19 cellular contexts compared by ENCODE assay signal in genomic region chr16:27444015-27444414, GRCh38. TPM values are rescaled to one million over a fixed set of nuclear protein-coding genes. Genes with fewer than 3 reads are reported as not detected.
DNase-seq lines count a peak whose midpoint lies in the region; ATAC-seq, FAIRE-seq and TF ChIP-seq lines count a peak whose summit lies in the region.
"Had no signal": no experiment of that assay in that cellular context is flagged by ENCODE, and none has a peak within 500 bp of the region (broad histone marks: within the 10 kb centered on the region; RNA-seq: fewer than 3 reads in every experiment).

No MANE protein-coding gene starts in this region.

- TF ChIP-seq CTCF in astrocyte (IDR thresholded peaks at IDR 0.05; ENCODE audit: insufficient read depth, low read depth, low read length) (no peak), foreskin keratinocyte (conservative IDR thresholded peaks at IDR 0.05) (no peak), tibial nerve (IDR thresholded peaks at IDR 0.05) (no peak)

- H3K4me3 ChIP-seq in astrocyte (ENCODE audit: insufficient read depth, low read depth, low read length) = no peak overlapping the region
- no peak overlapping the region for H3K4me3 ChIP-seq in tibial nerve
- H3K4me3 ChIP-seq: vagina had no signal

- FAIRE-seq in astrocyte (lab: Jason Lieb, UNC) = no peak

- H3K36me3 Mint-ChIP-seq in astrocyte (ENCODE audit: low read depth, unreplicated experiment) = peaks cover 14% of the 10 kb centered on the region
- H3K36me3 Mint-ChIP-seq: mesothelial cell of epicardium had no signal

- no peak for TF ChIP-seq POLR2A in tibial nerve (IDR thresholded peaks at IDR 0.05)

- H3K9ac ChIP-seq in astrocyte (ENCODE audit: low read length) = no peak overlapping the region

- H3K27me3 ChIP-seq in astrocyte (ENCODE audit: insufficient read depth, low read length) (no peaks in the 10 kb centered on the region), foreskin keratinocyte (no peaks in the 10 kb centered on the region), tibial nerve (peaks cover 0 to 17% of the 10 kb centered on the region in 2 donors)
- H3K27me3 ChIP-seq: BE2C, vagina had no signal

- H4K20me1 ChIP-seq in astrocyte (ENCODE audit: insufficient read depth, low read length) = no peaks in the 10 kb centered on the region

- CTCF ChIA-PET in HEK293T (lab: Yijun Ruan, JAX) = no interaction called here

- H3K79me2 ChIP-seq in astrocyte (ENCODE audit: insufficient read depth, low read length) = no peaks in the 10 kb centered on the region

- H3K27ac ChIP-seq in astrocyte (ENCODE audit: low read depth, low read length) = no peak overlapping the region
- no peak overlapping the region for H3K27ac ChIP-seq in foreskin keratinocyte
- no peak overlapping the region for H3K27ac ChIP-seq in tibial nerve
- H3K27ac ChIP-seq: vagina had no signal

- peaks cover 68% of the 10 kb centered on the region for H3K4me1 Mint-ChIP-seq in stimulated activated naive CD8-positive, alpha-beta T cell treated with anti-CD3 and anti-CD28 coated beads, Interleukin-15, amount 100 ng/mL, for 72 hours
- no peaks in the 10 kb centered on the region for H3K4me1 Mint-ChIP-seq in astrocyte (ENCODE audit: low read depth, unreplicated experiment)
- H3K4me1 Mint-ChIP-seq: mesothelial cell of epicardium had no signal

- H3K4me2 ChIP-seq in astrocyte (ENCODE audit: low read length) = no peak overlapping the region

- H3K9me3 Mint-ChIP-seq in stimulated activated naive CD8-positive, alpha-beta T cell treated with anti-CD3 and anti-CD28 coated beads, Interleukin-15, amount 100 ng/mL, for 72 hours = peaks cover 3 to 5% of the 10 kb centered on the region in 2 donors
- H3K9me3 Mint-ChIP-seq in astrocyte (ENCODE audit: unreplicated experiment) = peaks cover 17% of the 10 kb centered on the region
- H3K9me3 Mint-ChIP-seq: activated T-helper 17 cell treated with anti-CD3 and anti-CD28 coated beads, Interleukin-2, amount 50 U/mL, for 72 hours had no signal

- no peaks in the 10 kb centered on the region for H3K36me3 ChIP-seq in astrocyte (ENCODE audit: insufficient read depth, low read length)
- peaks cover 0 to 13% (median 0%) of the 10 kb centered on the region in 3 donors for H3K36me3 ChIP-seq in tibial nerve
- H3K36me3 ChIP-seq: BE2C, vagina had no signal

- ATAC-seq in stimulated activated naive CD8-positive, alpha-beta T cell treated with anti-CD3 and anti-CD28 coated beads, Interleukin-15, Interleukin-2, amounts not matched to agents 100 U/mL and 50 U/mL, for 24 hours = no peak
- no peak for ATAC-seq in stimulated activated naive CD8-positive, alpha-beta T cell treated with anti-CD3 and anti-CD28 coated beads, Interleukin-15, amount 100 ng/mL, for 72 hours
- ATAC-seq in foreskin keratinocyte (no peak), HG03342 (IDR thresholded peaks at IDR 0.05; ENCODE audit: unreplicated experiment) (no peak)
- ATAC-seq: activated CD4-positive, alpha-beta T cell treated with anti-CD3 and anti-CD28 coated beads for 36 hours; activated T-helper 17 cell treated with anti-CD3 and anti-CD28 coated beads, Interleukin-2, amount 50 U/mL, for 72 hours had no signal

- peak; percentile 0 for DNase-seq in stimulated activated naive CD8-positive, alpha-beta T cell treated with anti-CD3 and anti-CD28 coated beads, Interleukin-15, Interleukin-2, amounts not matched to agents 100 U/mL and 50 U/mL, for 24 hours
- DNase-seq in stimulated activated naive CD8-positive, alpha-beta T cell treated with anti-CD3 and anti-CD28 coated beads, Interleukin-15, amount 100 ng/mL, for 72 hours = no peak
- DNase-seq in astrocyte (ENCODE audit: low read depth) (peak; percentile 71), foreskin keratinocyte (peak; percentile 71 to 89), tibial nerve (ENCODE audit: low spot score in 2 of 2) (no peak), GDM1 (lab: John Stamatoyannopoulos, UW) (no peak), HEK293T (ENCODE audit: extremely low spot score) (no peak)
- DNase-seq: activated CD4-positive, alpha-beta T cell treated with anti-CD3 and anti-CD28 coated beads for 36 hours; BE2C; cerebellar nuclear complex; DND-41; GOT3; NCI-H1694 treated with DMSO at 0.1 percent for 48 hours; NCI-H524; T-helper 2 cell had no signal

- no peaks in the 10 kb centered on the region for H3K27me3 Mint-ChIP-seq in stimulated activated naive CD8-positive, alpha-beta T cell treated with anti-CD3 and anti-CD28 coated beads, Interleukin-15, amount 100 ng/mL, for 72 hours
- peaks cover 2% of the 10 kb centered on the region for H3K27me3 Mint-ChIP-seq in astrocyte (ENCODE audit: low read depth, unreplicated experiment)
- H3K27me3 Mint-ChIP-seq: activated CD4-positive, alpha-beta T cell treated with anti-CD3 and anti-CD28 coated beads for 36 hours; activated T-helper 17 cell treated with anti-CD3 and anti-CD28 coated beads, Interleukin-2, amount 50 U/mL, for 72 hours had no signal

- no peak overlapping the region for H3K4me3 Mint-ChIP-seq in stimulated activated naive CD8-positive, alpha-beta T cell treated with anti-CD3 and anti-CD28 coated beads, Interleukin-15, amount 100 ng/mL, for 72 hours
- H3K4me3 Mint-ChIP-seq in astrocyte (ENCODE audit: unreplicated experiment) = no peak overlapping the region
- H3K4me3 Mint-ChIP-seq: activated CD4-positive, alpha-beta T cell treated with anti-CD3 and anti-CD28 coated beads for 36 hours; activated T-helper 17 cell treated with anti-CD3 and anti-CD28 coated beads, Interleukin-2, amount 50 U/mL, for 72 hours; mesothelial cell of epicardium had no signal

- POLR2A ChIA-PET in HEK293T (lab: Yijun Ruan, JAX) = no interaction called here

- H3K27ac Mint-ChIP-seq in stimulated activated naive CD8-positive, alpha-beta T cell treated with anti-CD3 and anti-CD28 coated beads, Interleukin-15, amount 100 ng/mL, for 72 hours = no peak overlapping the region
- no peak overlapping the region for H3K27ac Mint-ChIP-seq in astrocyte (ENCODE audit: unreplicated experiment)
- H3K27ac Mint-ChIP-seq: activated CD4-positive, alpha-beta T cell treated with anti-CD3 and anti-CD28 coated beads for 36 hours; mesothelial cell of epicardium had no signal

- no peak overlapping the region for H2AFZ ChIP-seq in astrocyte (ENCODE audit: low read depth, low read length)

- H3K4me1 ChIP-seq in astrocyte (ENCODE audit: insufficient read depth, low read length) = no peaks in the 10 kb centered on the region
- no peaks in the 10 kb centered on the region for H3K4me1 ChIP-seq in foreskin keratinocyte
- no peaks in the 10 kb centered on the region for H3K4me1 ChIP-seq in tibial nerve
- H3K4me1 ChIP-seq: BE2C, vagina had no signal

- TF ChIP-seq EP300 in tibial nerve (IDR thresholded peaks at IDR 0.05) = no peak

- 56 to 66% methylated on average over 2 of the region's 2 CpGs for WGBS in tibial nerve, 2 donors

- H3K9me3 ChIP-seq in astrocyte (ENCODE audit: insufficient read depth, low read depth, low read length) (peaks cover 9% of the 10 kb centered on the region), tibial nerve (peaks cover 0 to 41% (median 0%) of the 10 kb centered on the region in 4 donors)

TF ChIP-seq in HEK293T, 16 proteins besides CTCF, POLR2A, EP300 and RAD21:
- no peak for TF ChIP-seq SP1 (IDR thresholded peaks at IDR 0.05)
- no peak for TF ChIP-seq CTBP1 (IDR thresholded peaks at IDR 0.05; ENCODE audit: borderline replicate concordance)
- TF ChIP-seq TARDBP (IDR thresholded peaks at IDR 0.05) = no peak
- no peak for TF ChIP-seq FOXA1 (IDR thresholded peaks at IDR 0.05)
- no peak for TF ChIP-seq ZNF384 (IDR thresholded peaks at IDR 0.05)
- TF ChIP-seq NFRKB (IDR thresholded peaks at IDR 0.05) = no peak
- TF ChIP-seq, protein P1, sequence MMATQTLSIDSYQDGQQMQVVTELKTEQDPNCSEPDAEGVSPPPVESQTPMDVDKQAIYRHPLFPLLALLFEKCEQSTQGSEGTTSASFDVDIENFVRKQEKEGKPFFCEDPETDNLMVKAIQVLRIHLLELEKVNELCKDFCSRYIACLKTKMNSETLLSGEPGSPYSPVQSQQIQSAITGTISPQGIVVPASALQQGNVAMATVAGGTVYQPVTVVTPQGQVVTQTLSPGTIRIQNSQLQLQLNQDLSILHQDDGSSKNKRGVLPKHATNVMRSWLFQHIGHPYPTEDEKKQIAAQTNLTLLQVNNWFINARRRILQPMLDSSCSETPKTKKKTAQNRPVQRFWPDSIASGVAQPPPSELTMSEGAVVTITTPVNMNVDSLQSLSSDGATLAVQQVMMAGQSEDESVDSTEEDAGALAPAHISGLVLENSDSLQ (IDR thresholded peaks at IDR 0.05) = no peak
- no peak for TF ChIP-seq ELF4 (IDR thresholded peaks at IDR 0.05)
- no peak for TF ChIP-seq FOXK2 (IDR thresholded peaks at IDR 0.05)
- no peak for TF ChIP-seq BHLHE40 (IDR thresholded peaks at IDR 0.05; ENCODE audit: borderline replicate concordance)
- no peak for TF ChIP-seq HDGF (IDR thresholded peaks at IDR 0.05; ENCODE audit: borderline replicate concordance)
- no peak for TF ChIP-seq LEF1 (IDR thresholded peaks at IDR 0.05; ENCODE audit: borderline replicate concordance)
- TF ChIP-seq FOXM1 (IDR thresholded peaks at IDR 0.05; ENCODE audit: borderline replicate concordance) = no peak
- TF ChIP-seq L3MBTL2 (conservative IDR thresholded peaks at IDR 0.05) = no peak

RNA-seq across cellular contexts. Expression of gene IL21R, which starts 42.0 kb away (rescaled TPM):
- 1.8 and 3.0 TPM in 2 replicates for total RNA-seq in astrocyte
- total RNA-seq in foreskin keratinocyte = 0.14 and 0.18 TPM in 2 replicates
- polyA plus RNA-seq in foreskin keratinocyte = 0.08 and 0.12 TPM in 2 replicates
- total RNA-seq in tibial nerve = 1 to 10 TPM in 1 of 4 donors, under 1 TPM in 1, not detected in 2; 0.21 to 1.2 TPM

Comparison
In these comparisons a context has a peak if more than half of its experiments do, and no peak if none do; other contexts are left out.
1. DNase-seq: peak in stimulated activated naive CD8-positive, alpha-beta T cell treated with anti-CD3 and anti-CD28 coated beads, Interleukin-15, Interleukin-2, amounts not matched to agents 100 U/mL and 50 U/mL, for 24 hours (single experiment), astrocyte (single experiment) and foreskin keratinocyte (2 of 2); none in stimulated activated naive CD8-positive, alpha-beta T cell treated with anti-CD3 and anti-CD28 coated beads, Interleukin-15, amount 100 ng/mL, for 72 hours (0 of 2), tibial nerve (0 of 2), GDM1 (single experiment) and HEK293T (single experiment).